9 cellular contexts compared by ENCODE assay signal in genomic region chr5:131230406-131230805, GRCh38. TPM values are rescaled to one million over a fixed set of nuclear protein-coding genes. Genes with fewer than 3 reads are reported as not detected.
DNase-seq lines count a peak whose midpoint lies in the region; ATAC-seq lines count a peak whose summit lies in the region.
"Had no signal": no experiment of that assay in that cellular context is flagged by ENCODE, and none has a peak within 500 bp of the region (broad histone marks: within the 10 kb centered on the region; RNA-seq: fewer than 3 reads in every experiment).

No MANE protein-coding gene starts in this region.

- no peaks in the 10 kb centered on the region for H3K27me3 ChIP-seq in H7 (ENCODE audit: control insufficient read depth, insufficient read depth, low read length)

- no peak overlapping the region for H3K4me3 ChIP-seq in H7 (ENCODE audit: insufficient read depth, low read depth, low read length)

- ATAC-seq in GM18868 (IDR thresholded peaks at IDR 0.05; ENCODE audit: unreplicated experiment) = peak; percentile 67
- no peak for ATAC-seq in GM18873 (IDR thresholded peaks at IDR 0.05; ENCODE audit: low FRiP score, unreplicated experiment)

- H3K36me3 ChIP-seq in H7 (replicated peaks; ENCODE audit: control insufficient read depth, insufficient read depth, low read length) = no peaks in the 10 kb centered on the region

- DNase-seq in H7 (peak; percentile 38), MV-4-11 (lab: John Stamatoyannopoulos, UW) (peak; percentile 45), medulla oblongata (ENCODE audit: extremely low spot score) (peak; percentile 72), NCI-H2081 treated with DMSO at 0.1 percent for 48 hours (lab: John Stamatoyannopoulos, UW) (no peak)
- DNase-seq in stimulated activated CD4-positive, alpha-beta T cell treated with anti-CD3 and anti-CD28 coated beads, Interleukin-2, amount 100 ng/mL, for 24 hours = no peak
- DNase-seq in activated effector memory CD4-positive, alpha-beta T cell treated with Interleukin-2 at 50 U/mL for 16 hours = no peak
- DNase-seq: stimulated activated CD4-positive, alpha-beta T cell treated with anti-CD3 and anti-CD28 coated beads, Interleukin-15, amount 100 ng/mL, for 24 hours had no signal

RNA-seq across cellular contexts. Expression of gene CDC42SE2, which starts 33.4 kb away (rescaled TPM):
- 25.9 and 36.6 TPM in 2 replicates for total RNA-seq in H7 (2014; rRNA removed; shearing (Covaris generic))

RNA-seq across cellular contexts. Expression of gene LYRM7, which starts 59.7 kb away (rescaled TPM):
- 4.5 and 9.3 TPM in 2 replicates for total RNA-seq in H7 (2014; rRNA removed; shearing (Covaris generic))

Comparison
In these comparisons a context has a peak if more than half of its experiments do, and no peak if none do; other contexts are left out.
1. DNase-seq: peak in H7 (single experiment), MV-4-11 (single experiment) and medulla oblongata (single experiment); none in NCI-H2081 treated with DMSO at 0.1 percent for 48 hours (single experiment), stimulated activated CD4-positive, alpha-beta T cell treated with anti-CD3 and anti-CD28 coated beads, Interleukin-2, amount 100 ng/mL, for 24 hours (0 of 2) and activated effector memory CD4-positive, alpha-beta T cell treated with Interleukin-2 at 50 U/mL for 16 hours (single experiment).